ENCODE assay signal across 8 cellular contexts in the genomic region with DNA sequence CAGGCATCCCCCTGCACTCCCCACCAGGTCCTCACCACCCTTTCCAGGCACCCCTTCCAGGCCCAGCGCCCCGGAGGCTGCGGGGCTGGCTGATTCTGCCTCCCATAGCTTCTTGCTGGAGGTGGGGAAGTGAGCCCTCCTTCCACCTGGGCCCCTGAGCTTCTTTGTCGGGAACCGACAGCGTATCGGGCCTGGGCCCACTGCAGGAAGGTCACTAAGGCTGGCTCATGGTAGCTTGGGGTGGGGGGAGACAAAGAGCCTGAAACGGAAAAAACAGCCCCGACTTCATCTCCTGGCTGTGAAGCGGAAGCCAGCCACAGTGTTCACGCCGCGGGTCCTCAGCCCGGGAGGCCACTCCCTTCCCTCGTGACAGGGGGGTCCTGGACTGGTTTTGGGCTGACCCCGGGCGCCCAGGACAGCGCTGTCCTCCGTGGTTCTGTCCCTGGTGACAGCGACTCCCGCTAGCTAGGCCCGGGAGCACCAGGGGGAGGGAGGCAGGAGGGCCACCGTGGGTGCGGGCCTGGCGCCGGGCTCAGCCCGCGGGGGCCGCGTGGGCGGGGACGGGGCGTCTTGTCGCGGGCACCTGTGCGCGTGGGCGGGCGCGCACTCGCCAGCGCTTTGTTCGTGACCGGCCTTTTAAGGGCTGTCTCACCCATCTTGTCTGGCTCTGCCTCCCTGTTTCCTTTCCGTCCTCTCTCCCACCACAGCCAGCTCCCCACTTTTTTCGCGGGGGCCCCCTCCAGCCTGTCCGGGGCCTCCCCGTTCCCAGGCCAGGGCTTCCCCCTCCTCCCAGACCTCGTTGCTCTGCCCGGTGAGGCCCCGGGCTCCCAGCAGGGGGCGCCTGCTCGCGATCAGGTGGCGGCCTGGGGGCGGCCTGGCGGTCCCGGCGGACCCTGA.
DNase-seq lines count a peak whose midpoint lies in the region; ATAC-seq and TF ChIP-seq lines count a peak whose summit lies in the region.

No MANE protein-coding gene starts in this region.

- peak; percentile 92 for TF ChIP-seq CTCF in GM13977 (IDR thresholded peaks at IDR 0.05; ENCODE audit: extremely low read depth, insufficient read depth, missing control alignments)
- TF ChIP-seq CTCF in LNCAP (IDR thresholded peaks at IDR 0.05): peak; percentile 37
- peak; percentile 73 for TF ChIP-seq CTCF in upper lobe of right lung (IDR thresholded peaks at IDR 0.05)

- CTCF ChIA-PET in activated naive CD4-positive, alpha-beta T cell treated with anti-CD3 and anti-CD28 coated beads for 36 hours (lab: Charles Lee): interaction anchor here (0.6 to 6.0 kb wide), 16 partner anchors 9 to 322 kb away, joined by 3 to 55 read pairs (median 4); no protein-coding TSS in a partner anchor

- H3K27ac ChIP-seq in upper lobe of right lung: peak overlapping the region; percentile 82

- peaks cover 54% of the 10 kb centered on the region for H3K4me1 ChIP-seq in upper lobe of right lung

- H3K4me3 Mint-ChIP-seq in activated naive CD4-positive, alpha-beta T cell treated with anti-CD3 and anti-CD28 coated beads for 36 hours: peak overlapping the region; percentile 55

- H3K36me3 Mint-ChIP-seq in activated naive CD4-positive, alpha-beta T cell treated with anti-CD3 and anti-CD28 coated beads for 36 hours (ENCODE audit: low read depth): peaks cover 42% of the 10 kb centered on the region

- H3K27me3 Mint-ChIP-seq in activated naive CD4-positive, alpha-beta T cell treated with anti-CD3 and anti-CD28 coated beads for 36 hours (ENCODE audit: low read depth): no peaks in the 10 kb centered on the region

- no peaks in the 10 kb centered on the region for H3K9me3 Mint-ChIP-seq in activated naive CD4-positive, alpha-beta T cell treated with anti-CD3 and anti-CD28 coated beads for 36 hours

- H3K9me3 ChIP-seq in upper lobe of right lung: no peaks in the 10 kb centered on the region

- DNase-seq in GM13977 (ENCODE audit: low spot score) (peak; percentile 92), Right ventricle myocardium superior (peak; percentile 76), posterior vena cava (ENCODE audit: low spot score) (peak; percentile 91), upper lobe of right lung (peak; percentile 81), NCI-H526 (lab: John Stamatoyannopoulos, UW) (no peak), NCI-H69 (lab: John Stamatoyannopoulos, UW) (no peak)
- peak; percentile 88 for DNase-seq in activated naive CD4-positive, alpha-beta T cell treated with anti-CD3 and anti-CD28 coated beads for 36 hours

- no peaks in the 10 kb centered on the region for H3K27me3 ChIP-seq in upper lobe of right lung

- ATAC-seq in Right ventricle myocardium superior (ENCODE audit: poor library complexity): peak; percentile 61
- peak; percentile 42 for ATAC-seq in upper lobe of right lung

- in situ Hi-C loops in GM13977 (cut with MboI; ENCODE audit: low pct_unique_long_range_greater_than_20kb, low sequenced_read_pairs, unreplicated experiment): no loop called here

- peaks cover 83% of the 10 kb centered on the region for H3K4me1 Mint-ChIP-seq in activated naive CD4-positive, alpha-beta T cell treated with anti-CD3 and anti-CD28 coated beads for 36 hours (ENCODE audit: low read depth)

- intact Hi-C loops in activated naive CD4-positive, alpha-beta T cell treated with anti-CD3 and anti-CD28 coated beads for 36 hours (cut with micrococcal nuclease): loop anchor here (1.0 to 10.0 kb wide), 7 partner anchors 9 to 792 kb away; no protein-coding TSS in a partner anchor
- intact Hi-C loops in Right ventricle myocardium superior (cut with DNase I): no loop called here
- intact Hi-C loops in posterior vena cava (cut with DNase I): no loop called here
- intact Hi-C loops in upper lobe of right lung (cut with DNase I): no loop called here

- H3K27ac Mint-ChIP-seq in activated naive CD4-positive, alpha-beta T cell treated with anti-CD3 and anti-CD28 coated beads for 36 hours: peak overlapping the region; percentile 94

- peak overlapping the region; percentile 39 for H3K4me3 ChIP-seq in upper lobe of right lung

- peaks cover 11% of the 10 kb centered on the region for H3K36me3 ChIP-seq in upper lobe of right lung

Comparison
In these comparisons a context has a peak if more than half of its experiments do, and no peak if none do; other contexts are left out.
1. DNase-seq: peak in GM13977 (single experiment), activated naive CD4-positive, alpha-beta T cell treated with anti-CD3 and anti-CD28 coated beads for 36 hours (single experiment), Right ventricle myocardium superior (single experiment), posterior vena cava (single experiment) and upper lobe of right lung (single experiment); none in NCI-H526 (0 of 2) and NCI-H69 (single experiment).
2. CTCF ChIP-seq: peak in every context shown above with its lines; median percentile 92 in GM13977; 73 in upper lobe of right lung; 37 in LNCAP.